ENCODE assay signal across 8 cellular contexts in the genomic region with DNA sequence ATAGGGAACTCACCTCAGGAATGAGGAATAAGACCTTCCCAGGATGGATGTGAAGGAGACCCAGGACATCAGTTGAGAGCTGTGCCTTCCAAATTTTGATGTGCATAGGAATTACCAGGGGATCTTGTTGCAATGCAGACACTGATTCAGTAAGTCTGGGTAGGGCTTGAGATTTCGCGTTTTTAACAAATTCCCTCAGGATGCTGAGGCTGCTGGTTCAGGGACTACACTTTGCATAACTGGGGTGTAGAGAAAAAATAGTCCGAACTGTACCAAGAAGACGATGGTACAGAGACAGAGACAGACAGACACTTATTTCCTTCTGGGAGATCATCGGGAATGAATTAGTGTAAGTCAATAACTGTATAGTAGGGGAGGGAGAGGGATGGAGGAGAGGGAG.
DNase-seq lines count a peak whose midpoint lies in the region; ATAC-seq and TF ChIP-seq lines count a peak whose summit lies in the region.

No MANE protein-coding gene starts in this region.

- peak overlapping the region; percentile 75 for H3K4me3 Mint-ChIP-seq in activated naive CD4-positive, alpha-beta T cell treated with anti-CD3 and anti-CD28 coated beads, Interleukin-2, amount 10 ng/mL, durations not matched to agents 7 days and 5 days
- H3K4me3 Mint-ChIP-seq in activated CD8-positive, alpha-beta T cell treated with anti-CD3 and anti-CD28 coated beads for 36 hours, result peak overlapping the region; percentile 79
- peak overlapping the region; percentile 90 for H3K4me3 Mint-ChIP-seq in type B pancreatic cell

- peaks cover 0 to 3% (median 0%) of the 10 kb centered on the region in 4 donors for H3K27me3 ChIP-seq in liver (ENCODE audit: control insufficient read depth in 4 of 4, insufficient read depth in 4 of 4, low read length in 3 of 4)

- POLR2A ChIA-PET in activated CD8-positive, alpha-beta T cell treated with anti-CD3 and anti-CD28 coated beads for 36 hours (lab: Charles Lee), result no interaction called here

- CTCF ChIA-PET in activated naive CD4-positive, alpha-beta T cell treated with anti-CD3 and anti-CD28 coated beads, Interleukin-2, amount 10 ng/mL, durations not matched to agents 7 days and 5 days (lab: Charles Lee), result no interaction called here
- CTCF ChIA-PET in activated CD8-positive, alpha-beta T cell treated with anti-CD3 and anti-CD28 coated beads for 36 hours (lab: Charles Lee), result no interaction called here

- H3K4me3 ChIP-seq in liver (ENCODE audit: low read depth in 1 of 3, low read length in 3 of 3), result peak overlapping the region in 2 of 3 donors; percentile 66 to 75

- no peaks in the 10 kb centered on the region for H3K36me3 Mint-ChIP-seq in activated naive CD4-positive, alpha-beta T cell treated with anti-CD3 and anti-CD28 coated beads, Interleukin-2, amount 10 ng/mL, durations not matched to agents 7 days and 5 days
- H3K36me3 Mint-ChIP-seq in activated CD8-positive, alpha-beta T cell treated with anti-CD3 and anti-CD28 coated beads for 36 hours (ENCODE audit: low read depth), result peaks cover 3% of the 10 kb centered on the region
- no peaks in the 10 kb centered on the region for H3K36me3 Mint-ChIP-seq in type B pancreatic cell

- TF ChIP-seq CTCF in activated CD8-positive, alpha-beta T cell treated with anti-CD3 and anti-CD28 coated beads for 36 hours (IDR thresholded peaks at IDR 0.05), result no peak
- TF ChIP-seq CTCF in liver (IDR thresholded peaks at IDR 0.05; ENCODE audit: low read depth, low read length, missing input control), result no peak
- TF ChIP-seq CTCF in type B pancreatic cell (conservative IDR thresholded peaks at IDR 0.05), result no peak

- 78% methylated on average over 5 of the region's 5 CpGs for WGBS in liver

- H3K9ac ChIP-seq in liver (ENCODE audit: low read depth in 1 of 2, low read length in 2 of 2), result no peak overlapping the region

- TF ChIP-seq RAD21 in liver (IDR thresholded peaks at IDR 0.05), result no peak

- peaks cover 0 to 4% (median 0%) of the 10 kb centered on the region in 4 donors for H3K9me3 ChIP-seq in liver (ENCODE audit: control insufficient read depth in 4 of 4, low read length in 3 of 4)

- intact Hi-C loops in activated CD8-positive, alpha-beta T cell treated with anti-CD3 and anti-CD28 coated beads for 36 hours (cut with micrococcal nuclease), result no loop called here

- peaks cover 51% of the 10 kb centered on the region for H3K4me1 Mint-ChIP-seq in activated naive CD4-positive, alpha-beta T cell treated with anti-CD3 and anti-CD28 coated beads, Interleukin-2, amount 10 ng/mL, durations not matched to agents 7 days and 5 days
- peaks cover 25% of the 10 kb centered on the region for H3K4me1 Mint-ChIP-seq in activated CD8-positive, alpha-beta T cell treated with anti-CD3 and anti-CD28 coated beads for 36 hours (ENCODE audit: low read depth)
- H3K4me1 Mint-ChIP-seq in type B pancreatic cell (ENCODE audit: unreplicated experiment), result peaks cover 14% of the 10 kb centered on the region

- DNase-seq in activated naive CD4-positive, alpha-beta T cell treated with anti-CD3 and anti-CD28 coated beads, Interleukin-2, amount 10 ng/mL, durations not matched to agents 7 days and 5 days, result no peak
- DNase-seq in activated naive CD4-positive, alpha-beta T cell treated with Interleukin-2 at 50 U/mL for 16 hours, result no peak
- DNase-seq in activated CD8-positive, alpha-beta T cell treated with anti-CD3 and anti-CD28 coated beads for 36 hours, result no peak
- DNase-seq in type B pancreatic cell (ENCODE audit: extremely low spot score, unreplicated experiment) (no peak), DMS53 treated with DMSO at 0.1 percent for 48 hours (lab: John Stamatoyannopoulos, UW; ENCODE audit: unreplicated experiment) (no peak)

- peaks cover 0 to 6% (median 5%) of the 10 kb centered on the region in 4 donors for H3K4me1 ChIP-seq in liver (ENCODE audit: control insufficient read depth in 4 of 4, insufficient read depth in 4 of 4, low read length in 3 of 4)

- H3K27ac ChIP-seq in liver (ENCODE audit: low read depth in 1 of 2, low read length in 2 of 2), result no peak overlapping the region

- no peaks in the 10 kb centered on the region for H3K36me3 ChIP-seq in liver (ENCODE audit: control insufficient read depth in 4 of 4, insufficient read depth in 3 of 4, low read depth in 1 of 4, low read length in 3 of 4)

- ATAC-seq in activated CD8-positive, alpha-beta T cell treated with anti-CD3 and anti-CD28 coated beads for 36 hours, result no peak
- ATAC-seq in HG02840 (IDR thresholded peaks at IDR 0.05; ENCODE audit: low FRiP score, unreplicated experiment) (no peak), HG03457 (IDR thresholded peaks at IDR 0.05; ENCODE audit: unreplicated experiment) (no peak)

- peak overlapping the region; percentile 84 for H3K27ac Mint-ChIP-seq in activated naive CD4-positive, alpha-beta T cell treated with anti-CD3 and anti-CD28 coated beads, Interleukin-2, amount 10 ng/mL, durations not matched to agents 7 days and 5 days
- no peak overlapping the region for H3K27ac Mint-ChIP-seq in activated CD8-positive, alpha-beta T cell treated with anti-CD3 and anti-CD28 coated beads for 36 hours
- H3K27ac Mint-ChIP-seq in type B pancreatic cell, result peak overlapping the region; percentile 54

- no peaks in the 10 kb centered on the region for H3K27me3 Mint-ChIP-seq in activated naive CD4-positive, alpha-beta T cell treated with anti-CD3 and anti-CD28 coated beads, Interleukin-2, amount 10 ng/mL, durations not matched to agents 7 days and 5 days
- peaks cover 10% of the 10 kb centered on the region for H3K27me3 Mint-ChIP-seq in activated CD8-positive, alpha-beta T cell treated with anti-CD3 and anti-CD28 coated beads for 36 hours
- peaks cover 10% of the 10 kb centered on the region for H3K27me3 Mint-ChIP-seq in type B pancreatic cell

- no peaks in the 10 kb centered on the region for H3K9me3 Mint-ChIP-seq in activated naive CD4-positive, alpha-beta T cell treated with anti-CD3 and anti-CD28 coated beads, Interleukin-2, amount 10 ng/mL, durations not matched to agents 7 days and 5 days
- H3K9me3 Mint-ChIP-seq in activated CD8-positive, alpha-beta T cell treated with anti-CD3 and anti-CD28 coated beads for 36 hours, result no peaks in the 10 kb centered on the region
- H3K9me3 Mint-ChIP-seq in type B pancreatic cell, result peaks cover 6% of the 10 kb centered on the region

TF ChIP-seq in liver, 16 proteins besides CTCF, POLR2A, EP300 and RAD21 (continues in another document):
- TF ChIP-seq, protein P1, sequence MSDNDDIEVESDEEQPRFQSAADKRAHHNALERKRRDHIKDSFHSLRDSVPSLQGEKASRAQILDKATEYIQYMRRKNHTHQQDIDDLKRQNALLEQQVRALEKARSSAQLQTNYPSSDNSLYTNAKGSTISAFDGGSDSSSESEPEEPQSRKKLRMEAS (IDR thresholded peaks at IDR 0.05), result no peak
- TF ChIP-seq, protein P2, sequence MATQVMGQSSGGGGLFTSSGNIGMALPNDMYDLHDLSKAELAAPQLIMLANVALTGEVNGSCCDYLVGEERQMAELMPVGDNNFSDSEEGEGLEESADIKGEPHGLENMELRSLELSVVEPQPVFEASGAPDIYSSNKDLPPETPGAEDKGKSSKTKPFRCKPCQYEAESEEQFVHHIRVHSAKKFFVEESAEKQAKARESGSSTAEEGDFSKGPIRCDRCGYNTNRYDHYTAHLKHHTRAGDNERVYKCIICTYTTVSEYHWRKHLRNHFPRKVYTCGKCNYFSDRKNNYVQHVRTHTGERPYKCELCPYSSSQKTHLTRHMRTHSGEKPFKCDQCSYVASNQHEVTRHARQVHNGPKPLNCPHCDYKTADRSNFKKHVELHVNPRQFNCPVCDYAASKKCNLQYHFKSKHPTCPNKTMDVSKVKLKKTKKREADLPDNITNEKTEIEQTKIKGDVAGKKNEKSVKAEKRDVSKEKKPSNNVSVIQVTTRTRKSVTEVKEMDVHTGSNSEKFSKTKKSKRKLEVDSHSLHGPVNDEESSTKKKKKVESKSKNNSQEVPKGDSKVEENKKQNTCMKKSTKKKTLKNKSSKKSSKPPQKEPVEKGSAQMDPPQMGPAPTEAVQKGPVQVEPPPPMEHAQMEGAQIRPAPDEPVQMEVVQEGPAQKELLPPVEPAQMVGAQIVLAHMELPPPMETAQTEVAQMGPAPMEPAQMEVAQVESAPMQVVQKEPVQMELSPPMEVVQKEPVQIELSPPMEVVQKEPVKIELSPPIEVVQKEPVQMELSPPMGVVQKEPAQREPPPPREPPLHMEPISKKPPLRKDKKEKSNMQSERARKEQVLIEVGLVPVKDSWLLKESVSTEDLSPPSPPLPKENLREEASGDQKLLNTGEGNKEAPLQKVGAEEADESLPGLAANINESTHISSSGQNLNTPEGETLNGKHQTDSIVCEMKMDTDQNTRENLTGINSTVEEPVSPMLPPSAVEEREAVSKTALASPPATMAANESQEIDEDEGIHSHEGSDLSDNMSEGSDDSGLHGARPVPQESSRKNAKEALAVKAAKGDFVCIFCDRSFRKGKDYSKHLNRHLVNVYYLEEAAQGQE (IDR thresholded peaks at IDR 0.05), result no peak
- TF ChIP-seq YY1 (IDR thresholded peaks at IDR 0.05) (no peak), RXRA (IDR thresholded peaks at IDR 0.05) (no peak), EGR1 (IDR thresholded peaks at IDR 0.05; ENCODE audit: low read depth in 2 of 2) (no peak), NR2F2 (IDR thresholded peaks at IDR 0.05) (no peak), HNF4G (IDR thresholded peaks at IDR 0.05) (no peak), TAF1 (conservative IDR thresholded peaks at IDR 0.05) (no peak), HNF4A (conservative IDR thresholded peaks at IDR 0.05) (no peak), FOXA1 (IDR thresholded peaks at IDR 0.05) (no peak), SP1 (IDR thresholded peaks at IDR 0.05) (no peak), JUND (IDR thresholded peaks at IDR 0.05) (no peak)
- TF ChIP-seq, protein P3, sequence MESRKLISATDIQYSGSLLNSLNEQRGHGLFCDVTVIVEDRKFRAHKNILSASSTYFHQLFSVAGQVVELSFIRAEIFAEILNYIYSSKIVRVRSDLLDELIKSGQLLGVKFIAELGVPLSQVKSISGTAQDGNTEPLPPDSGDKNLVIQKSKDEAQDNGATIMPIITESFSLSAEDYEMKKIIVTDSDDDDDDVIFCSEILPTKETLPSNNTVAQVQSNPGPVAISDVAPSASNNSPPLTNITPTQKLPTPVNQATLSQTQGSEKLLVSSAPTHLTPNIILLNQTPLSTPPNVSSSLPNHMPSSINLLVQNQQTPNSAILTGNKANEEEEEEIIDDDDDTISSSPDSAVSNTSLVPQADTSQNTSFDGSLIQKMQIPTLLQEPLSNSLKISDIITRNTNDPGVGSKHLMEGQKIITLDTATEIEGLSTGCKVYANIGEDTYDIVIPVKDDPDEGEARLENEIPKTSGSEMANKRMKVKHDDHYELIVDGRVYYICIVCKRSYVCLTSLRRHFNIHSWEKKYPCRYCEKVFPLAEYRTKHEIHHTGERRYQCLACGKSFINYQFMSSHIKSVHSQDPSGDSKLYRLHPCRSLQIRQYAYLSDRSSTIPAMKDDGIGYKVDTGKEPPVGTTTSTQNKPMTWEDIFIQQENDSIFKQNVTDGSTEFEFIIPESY (IDR thresholded peaks at IDR 0.05), result no peak
- TF ChIP-seq, protein P4, sequence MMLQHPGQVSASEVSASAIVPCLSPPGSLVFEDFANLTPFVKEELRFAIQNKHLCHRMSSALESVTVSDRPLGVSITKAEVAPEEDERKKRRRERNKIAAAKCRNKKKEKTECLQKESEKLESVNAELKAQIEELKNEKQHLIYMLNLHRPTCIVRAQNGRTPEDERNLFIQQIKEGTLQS (IDR thresholded peaks at IDR 0.05), result no peak
